ENCODE assay signal across 14 cellular contexts in the genomic region with DNA sequence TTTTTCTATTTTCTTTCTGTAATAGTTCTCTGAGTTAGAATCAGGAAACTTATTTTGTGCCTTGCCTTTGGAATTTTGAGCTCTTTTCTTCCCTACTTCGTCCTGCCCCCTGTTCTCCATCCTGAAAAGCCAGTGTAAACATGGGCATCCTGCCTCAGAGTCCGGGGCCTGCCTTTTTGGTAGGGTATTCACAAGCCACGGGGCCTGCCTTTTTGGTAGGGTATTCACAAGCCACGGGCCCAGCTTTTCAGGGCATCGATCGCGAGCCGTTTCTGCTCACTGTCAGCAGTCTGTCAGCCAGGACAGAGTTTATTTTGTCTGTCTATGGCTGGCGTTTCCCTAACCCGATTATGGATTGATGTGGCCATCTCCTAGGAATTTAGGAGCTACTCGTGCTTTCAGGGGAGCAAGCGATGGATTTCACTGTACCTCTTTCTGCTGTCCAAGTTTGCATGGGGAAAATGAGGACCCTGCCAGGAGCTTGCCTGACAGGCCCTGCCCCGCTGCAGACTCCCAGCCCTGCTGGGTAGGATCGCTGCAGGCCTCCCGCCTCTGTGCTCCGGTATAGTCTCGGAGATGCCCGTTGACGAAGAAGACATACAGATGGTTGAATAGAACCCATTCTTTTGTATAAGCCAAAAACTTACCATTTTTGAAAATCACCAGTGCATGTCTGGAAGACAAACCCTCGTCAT. TPM values are rescaled to one million over a fixed set of nuclear protein-coding genes. Genes with fewer than 3 reads are reported as not detected.
DNase-seq lines count a peak whose midpoint lies in the region; ATAC-seq and TF ChIP-seq lines count a peak whose summit lies in the region.
"Had no signal": no experiment of that assay in that cellular context is flagged by ENCODE, and none has a peak within 500 bp of the region (broad histone marks: within the 10 kb centered on the region; RNA-seq: fewer than 3 reads in every experiment).

No MANE protein-coding gene starts in this region.

- peaks cover 1 to 6% (median 2%) of the 10 kb centered on the region in 3 donors for H3K27me3 Mint-ChIP-seq in CD14-positive monocyte (ENCODE audit: low read depth in 3 of 3)

- no peak overlapping the region for H3K4me3 Mint-ChIP-seq in CD14-positive monocyte
- H3K4me3 Mint-ChIP-seq in stimulated activated effector memory CD8-positive, alpha-beta T cell treated with anti-CD3 and anti-CD28 coated beads, Interleukin-12 subunit alpha, Interleukin-12 subunit beta, amount 100 ng/mL, for 72 hours = no peak overlapping the region

- no peaks in the 10 kb centered on the region for H3K9me3 ChIP-seq in muscle layer of colon (ENCODE audit: low read length)
- no peaks in the 10 kb centered on the region for H3K9me3 ChIP-seq in MG63

- H3K4me1 Mint-ChIP-seq in CD14-positive monocyte = no peaks in the 10 kb centered on the region
- no peaks in the 10 kb centered on the region for H3K4me1 Mint-ChIP-seq in stimulated activated effector memory CD8-positive, alpha-beta T cell treated with anti-CD3 and anti-CD28 coated beads, Interleukin-12 subunit alpha, Interleukin-12 subunit beta, amount 100 ng/mL, for 72 hours

- peaks cover 80% of the 10 kb centered on the region for H3K36me3 ChIP-seq in muscle layer of colon (ENCODE audit: insufficient read depth, low read length)
- peaks cover 3% of the 10 kb centered on the region for H3K36me3 ChIP-seq in MG63

- H3K36me3 Mint-ChIP-seq in CD14-positive monocyte = no peaks in the 10 kb centered on the region
- H3K36me3 Mint-ChIP-seq in stimulated activated effector memory CD8-positive, alpha-beta T cell treated with anti-CD3 and anti-CD28 coated beads, Interleukin-12 subunit alpha, Interleukin-12 subunit beta, amount 100 ng/mL, for 72 hours = peaks cover 13% of the 10 kb centered on the region

- no peak for ATAC-seq in stimulated activated effector memory CD8-positive, alpha-beta T cell treated with anti-CD3 and anti-CD28 coated beads, Interleukin-12 subunit alpha, Interleukin-12 subunit beta, amount 100 ng/mL, for 72 hours
- ATAC-seq in HG03457 (IDR thresholded peaks at IDR 0.05; ENCODE audit: unreplicated experiment) = no peak
- no peak for ATAC-seq in GM19023 (IDR thresholded peaks at IDR 0.05; ENCODE audit: unreplicated experiment)
- ATAC-seq: HCT116 had no signal

- peak overlapping the region; percentile 60 for H3K9ac ChIP-seq in muscle layer of colon (ENCODE audit: low read length)

- DNase-seq in CD14-positive monocyte (ENCODE audit: low spot score) (peak; percentile 18), globus pallidus (ENCODE audit: low spot score) (no peak), MG63 (no peak)
- no peak for DNase-seq in stimulated activated effector memory CD8-positive, alpha-beta T cell treated with anti-CD3 and anti-CD28 coated beads, Interleukin-12 subunit alpha, Interleukin-12 subunit beta, amount 100 ng/mL, for 72 hours (ENCODE audit: low spot score in 2 of 2)
- DNase-seq: Calu3; NCI-H345; NCI-H526 treated with DMSO at 0.1 percent for 48 hours; NK-92 treated with Interleukin-12 subunit alpha and Interleukin-12 subunit beta, amount 100 ng/mL, for 24 hours; Right ventricle myocardium superior had no signal

- H3K27ac Mint-ChIP-seq in CD14-positive monocyte = no peak overlapping the region
- H3K27ac Mint-ChIP-seq in stimulated activated effector memory CD8-positive, alpha-beta T cell treated with anti-CD3 and anti-CD28 coated beads, Interleukin-12 subunit alpha, Interleukin-12 subunit beta, amount 100 ng/mL, for 72 hours = peak overlapping the region; percentile 7

- H3K27ac ChIP-seq in cingulate gyrus (ENCODE audit: low read depth, low read length) = peak overlapping the region; percentile 35
- peak overlapping the region; percentile 50 for H3K27ac ChIP-seq in muscle layer of colon (ENCODE audit: low read depth, low read length)

- no peak for TF ChIP-seq CTCF in CD14-positive monocyte (IDR thresholded peaks at IDR 0.05)

- peaks cover 91% of the 10 kb centered on the region for H3K4me1 ChIP-seq in muscle layer of colon (ENCODE audit: insufficient read depth, low read length)

- intact Hi-C loops in CD14-positive monocyte (cut with micrococcal nuclease) = no loop called here

- peaks cover 0 to 3% (median 0%) of the 10 kb centered on the region in 7 donors for H3K9me3 Mint-ChIP-seq in CD14-positive monocyte
- no peaks in the 10 kb centered on the region for H3K9me3 Mint-ChIP-seq in stimulated activated effector memory CD8-positive, alpha-beta T cell treated with anti-CD3 and anti-CD28 coated beads, Interleukin-12 subunit alpha, Interleukin-12 subunit beta, amount 100 ng/mL, for 72 hours

- no peak overlapping the region for H3K4me3 ChIP-seq in muscle layer of colon (ENCODE audit: low read depth in 1 of 2, low read length in 2 of 2)
- no peak overlapping the region for H3K4me3 ChIP-seq in MG63

- H3K27me3 ChIP-seq in muscle layer of colon (ENCODE audit: control insufficient read depth in 1 of 2, insufficient read depth in 2 of 2, low read length in 2 of 2) (no peaks in the 10 kb centered on the region), MG63 (no peaks in the 10 kb centered on the region)

RNA-seq across cellular contexts. Expression of gene SYNM, which starts 12.8 kb away (rescaled TPM):
- polyA plus RNA-seq in CD14-positive monocyte = under 1 TPM in 1 of 2 donors, not detected in 1; 0.05 TPM
- total RNA-seq in MG63 (2014; rRNA removed; shearing (Covaris generic); ENCODE audit: low replicate concordance) = 2.5 and 7.4 TPM in 2 replicates
